8 cellular contexts compared by ENCODE assay signal in genomic region chr7:19708397-19709248, GRCh38. TPM values are rescaled to one million over a fixed set of nuclear protein-coding genes. Genes with fewer than 3 reads are reported as not detected.
DNase-seq lines count a peak whose midpoint lies in the region; ATAC-seq and TF ChIP-seq lines count a peak whose summit lies in the region.

POLR1F (minus strand) TSS chr7:19709037; CDS start chr7:19709016, 21 bp downstream.

- in situ Hi-C loops in GM13976 (cut with MboI; ENCODE audit: low sequenced_read_pairs, unreplicated experiment) = no loop called here

- peak; percentile 97 for ATAC-seq in HG02870 (IDR thresholded peaks at IDR 0.05; ENCODE audit: unreplicated experiment)
- peak; percentile 100 for ATAC-seq in left cardiac atrium
- ATAC-seq in upper lobe of right lung = peak; percentile 100

- H3K4me3 ChIP-seq in upper lobe of right lung = peak within 1 kb of the TSS; percentile 94

- no peaks in the 10 kb centered on the region for H3K36me3 ChIP-seq in upper lobe of right lung

- TF ChIP-seq CTCF in GM13976 (IDR thresholded peaks at IDR 0.05; ENCODE audit: borderline replicate concordance, control extremely low read depth, extremely low read depth, insufficient read depth, missing control alignments) (peak; percentile 97), upper lobe of right lung (IDR thresholded peaks at IDR 0.05) (peak; percentile 87)

- peak; percentile 91 for DNase-seq in GM13976 (ENCODE audit: low spot score)
- DNase-seq in NCI-H146 (lab: John Stamatoyannopoulos, UW) = peak; percentile 94
- peak; percentile 77 to 94 (median 87) for DNase-seq in T-helper 1 cell
- DNase-seq in amniotic epithelial cell (ENCODE audit: low read depth) = peak; percentile 91
- DNase-seq in left cardiac atrium = peak; percentile 96
- peak; percentile 99 for DNase-seq in posterior vena cava (ENCODE audit: low spot score)
- peak; percentile 97 for DNase-seq in upper lobe of right lung

- H3K9me3 ChIP-seq in upper lobe of right lung = no peaks in the 10 kb centered on the region

- peaks cover 16% of the 10 kb centered on the region for H3K4me1 ChIP-seq in upper lobe of right lung

- intact Hi-C loops in left cardiac atrium (cut with DNase I) (no loop called here), posterior vena cava (cut with DNase I) (no loop called here), upper lobe of right lung (cut with DNase I) (no loop called here)

- peak within 1 kb of the TSS; percentile 74 for H3K27ac ChIP-seq in upper lobe of right lung

- H3K27me3 ChIP-seq in upper lobe of right lung = no peaks in the 10 kb centered on the region

RNA-seq across cellular contexts. Expression of gene POLR1F, which starts in this region (rescaled TPM):
- total RNA-seq in left cardiac atrium = 10 to 100 TPM in 1 of 2 donors, 1 to 10 TPM in 1; 8.3 to 11.5 TPM
- total RNA-seq in posterior vena cava = 10 to 100 TPM; 15.9 TPM
- total RNA-seq in upper lobe of right lung = 11.5 TPM

Comparison
In these comparisons a context has a peak if more than half of its experiments do, and no peak if none do; other contexts are left out.
1. Peak in every context shown above with its lines: DNase-seq, ATAC-seq, H3K4me3 ChIP-seq and H3K27ac ChIP-seq.